Comparison of ENCODE assay signal across 8 cellular contexts in the genomic region with DNA sequence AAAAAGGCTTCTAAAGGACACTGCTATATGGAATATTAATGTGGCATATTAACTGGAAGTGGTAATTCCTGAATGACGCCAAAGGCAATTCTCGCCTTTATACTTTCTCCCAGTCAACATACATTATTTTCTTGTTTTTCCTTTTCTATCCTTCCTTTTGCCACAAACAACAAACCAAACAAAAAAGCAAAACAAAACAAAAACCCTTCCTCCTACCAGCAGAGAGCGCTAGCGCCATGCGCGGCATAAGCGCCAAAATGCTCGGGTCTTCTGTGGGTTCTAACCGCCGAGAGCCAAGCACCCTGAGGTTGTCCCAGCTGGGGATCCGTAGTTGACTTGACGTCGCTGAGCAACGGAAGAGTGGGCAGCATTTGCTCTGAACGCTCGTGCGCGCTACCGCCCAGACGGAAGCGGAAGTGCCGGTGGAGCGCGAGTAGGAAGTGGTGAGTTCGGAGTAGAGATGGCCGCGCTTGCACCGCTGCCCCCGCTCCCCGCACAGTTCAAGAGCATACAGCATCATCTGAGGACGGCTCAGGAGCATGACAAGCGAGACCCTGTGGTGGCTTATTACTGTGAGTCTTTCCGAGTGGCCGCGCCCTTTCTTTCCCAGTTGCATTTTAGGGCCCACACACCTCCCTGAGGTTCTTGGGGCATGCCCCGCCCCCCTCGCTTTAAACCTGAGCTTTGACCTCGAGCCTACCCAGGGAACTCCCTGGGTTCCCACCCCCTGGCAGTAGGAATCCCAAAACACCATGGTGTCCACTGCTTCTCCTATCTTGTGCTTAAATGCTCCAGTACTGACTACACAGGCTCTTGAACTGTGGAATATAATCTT. TPM values are rescaled to one million over a fixed set of nuclear protein-coding genes. Genes with fewer than 3 reads are reported as not detected.
A peak's percentile ranks its signal among the peaks of the same experiment; 100 is the strongest.
DNase-seq lines count a peak whose midpoint lies in the region; ATAC-seq and TF ChIP-seq lines count a peak whose summit lies in the region.

A gene (minus strand): TSS at position 295 of the 835 bp plus-strand sequence. CDS start 58,464 bp downstream, outside the sequence.
A gene with protein sequence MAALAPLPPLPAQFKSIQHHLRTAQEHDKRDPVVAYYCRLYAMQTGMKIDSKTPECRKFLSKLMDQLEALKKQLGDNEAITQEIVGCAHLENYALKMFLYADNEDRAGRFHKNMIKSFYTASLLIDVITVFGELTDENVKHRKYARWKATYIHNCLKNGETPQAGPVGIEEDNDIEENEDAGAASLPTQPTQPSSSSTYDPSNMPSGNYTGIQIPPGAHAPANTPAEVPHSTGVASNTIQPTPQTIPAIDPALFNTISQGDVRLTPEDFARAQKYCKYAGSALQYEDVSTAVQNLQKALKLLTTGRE (plus strand): TSS at position 436 of the 835 bp plus-strand sequence. CDS start 25 bp downstream, at position 461.

- in situ Hi-C loops in SK-MEL-5 (cut with HindIII; ENCODE audit: low pct_unique_long_range_greater_than_20kb, low sequenced_read_pairs): no loop called here

- H3K4me1 ChIP-seq in thoracic aorta (ENCODE audit: control insufficient read depth in 1 of 2, low read depth in 2 of 2): peaks cover 14 to 20% of the 10 kb centered on the region in 2 donors

- no peaks in the 10 kb centered on the region for H3K36me3 ChIP-seq in thoracic aorta

- H3K4me3 ChIP-seq in GM08714 (ENCODE audit: low read length): peak within 1 kb of the TSS; percentile 92
- peak within 1 kb of the TSS; percentile 96 for H3K4me3 ChIP-seq in HFF-Myc (replicated peaks; ENCODE audit: low read depth, low read length)
- H3K4me3 ChIP-seq in thoracic aorta: peak within 1 kb of the TSS; percentile 78

- no peaks in the 10 kb centered on the region for H3K9me3 ChIP-seq in thoracic aorta

- peak; percentile 98 for ATAC-seq in thoracic aorta (ENCODE audit: insufficient number of reproducible peaks, low FRiP score, low read depth)

- DNase-seq in HFF-Myc (ENCODE audit: extremely low read depth, low read depth) (peak; percentile 98), MV-4-11 (lab: John Stamatoyannopoulos, UW) (peak; percentile 99), SK-MEL-5 (ENCODE audit: low read depth, low spot score) (peak; percentile 99), globus pallidus (ENCODE audit: low spot score) (peak; percentile 99), occipital lobe (lab: John Stamatoyannopoulos, UW) (peak; percentile 96), thoracic aorta (ENCODE audit: low spot score) (peak; percentile 88)
- DNase-seq in activated naive CD4-positive, alpha-beta T cell treated with anti-CD3 and anti-CD28 coated beads, Interleukin-2, amount 50 U/mL, for 16 hours: peak; percentile 96

- H3K27ac ChIP-seq in thoracic aorta: peak within 1 kb of the TSS; percentile 37 to 61

- TF ChIP-seq CTCF in HFF-Myc (IDR thresholded peaks at IDR 0.05; ENCODE audit: low read depth, low read length, missing control alignments) (peak; percentile 89), thoracic aorta (IDR thresholded peaks at IDR 0.05) (peak; percentile 82)

- no peaks in the 10 kb centered on the region for H3K27me3 ChIP-seq in thoracic aorta (replicated peaks; ENCODE audit: insufficient read depth)

RNA-seq across cellular contexts. Expression of the first gene that starts in this region (rescaled TPM):
- not detected in 2 replicates for total RNA-seq in SK-MEL-5 (2014; rRNA removed; shearing (Covaris generic))
- polyA plus RNA-seq in SK-MEL-5 (2015; cell fraction: cytosol; rRNA removed): not detected in 2 replicates
- polyA plus RNA-seq in SK-MEL-5 (2015; cell fraction: nucleus; rRNA removed): not detected in 2 replicates
- 12.6 TPM for total RNA-seq in occipital lobe
- under 1 TPM in 1 of 2 donors, not detected in 1; 0.49 TPM for total RNA-seq in thoracic aorta

RNA-seq across cellular contexts. Expression of the second gene that starts in this region (rescaled TPM):
- 59.7 and 71.3 TPM in 2 replicates for total RNA-seq in SK-MEL-5 (2014; rRNA removed; shearing (Covaris generic))
- polyA plus RNA-seq in SK-MEL-5 (2015; cell fraction: cytosol; rRNA removed): 47.2 and 59.9 TPM in 2 replicates
- polyA plus RNA-seq in SK-MEL-5 (2015; cell fraction: nucleus; rRNA removed): 17.4 and 27.5 TPM in 2 replicates
- total RNA-seq in occipital lobe: 114 TPM
- total RNA-seq in thoracic aorta: 10 to 100 TPM; 26.4 to 37.3 TPM

Comparison
In these comparisons a context has a peak if more than half of its experiments do, and no peak if none do; other contexts are left out.
1. Peak in every context shown above with its lines: DNase-seq, ATAC-seq, H3K4me3 ChIP-seq and H3K27ac ChIP-seq.